ENCODE assay signal across 1 cellular context in the genomic region with DNA sequence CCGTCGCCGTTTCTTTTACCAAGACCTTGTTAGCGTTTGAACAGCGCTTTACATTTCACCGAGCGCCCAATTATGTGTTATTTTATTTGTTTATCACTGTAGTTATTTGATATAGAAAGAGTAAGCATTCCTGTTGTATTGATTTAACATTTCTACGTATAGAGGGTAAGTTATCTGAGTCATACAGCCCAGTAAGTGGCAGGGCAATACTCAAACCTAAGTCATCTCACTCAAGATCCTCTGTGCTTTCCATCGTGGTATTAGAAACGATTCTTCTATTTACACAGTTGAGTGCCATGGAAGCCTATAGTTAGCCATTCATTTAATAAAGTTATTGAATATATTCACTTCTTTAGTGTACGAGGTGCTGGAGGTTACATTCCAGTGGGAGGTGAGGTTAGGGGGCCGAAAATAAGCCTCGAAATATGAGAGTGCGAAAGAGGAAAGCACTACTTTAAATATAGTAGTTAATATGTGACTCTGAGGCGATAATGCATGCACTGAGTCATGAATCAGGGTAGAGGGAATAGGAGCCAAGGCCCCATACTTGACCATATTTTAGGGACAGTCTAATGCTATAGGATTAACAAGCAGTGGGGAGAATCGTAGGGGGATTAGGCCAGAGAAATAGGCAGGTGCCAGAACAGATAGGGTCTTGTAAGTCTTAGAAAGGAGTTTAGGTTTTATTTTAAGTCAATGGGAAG.
TF ChIP-seq lines count a peak whose summit lies in the region.

No MANE protein-coding gene starts in this region.

TF ChIP-seq in liver, 16 proteins besides CTCF, POLR2A, EP300 and RAD21 (continued from another document):
- TF ChIP-seq, protein P1, sequence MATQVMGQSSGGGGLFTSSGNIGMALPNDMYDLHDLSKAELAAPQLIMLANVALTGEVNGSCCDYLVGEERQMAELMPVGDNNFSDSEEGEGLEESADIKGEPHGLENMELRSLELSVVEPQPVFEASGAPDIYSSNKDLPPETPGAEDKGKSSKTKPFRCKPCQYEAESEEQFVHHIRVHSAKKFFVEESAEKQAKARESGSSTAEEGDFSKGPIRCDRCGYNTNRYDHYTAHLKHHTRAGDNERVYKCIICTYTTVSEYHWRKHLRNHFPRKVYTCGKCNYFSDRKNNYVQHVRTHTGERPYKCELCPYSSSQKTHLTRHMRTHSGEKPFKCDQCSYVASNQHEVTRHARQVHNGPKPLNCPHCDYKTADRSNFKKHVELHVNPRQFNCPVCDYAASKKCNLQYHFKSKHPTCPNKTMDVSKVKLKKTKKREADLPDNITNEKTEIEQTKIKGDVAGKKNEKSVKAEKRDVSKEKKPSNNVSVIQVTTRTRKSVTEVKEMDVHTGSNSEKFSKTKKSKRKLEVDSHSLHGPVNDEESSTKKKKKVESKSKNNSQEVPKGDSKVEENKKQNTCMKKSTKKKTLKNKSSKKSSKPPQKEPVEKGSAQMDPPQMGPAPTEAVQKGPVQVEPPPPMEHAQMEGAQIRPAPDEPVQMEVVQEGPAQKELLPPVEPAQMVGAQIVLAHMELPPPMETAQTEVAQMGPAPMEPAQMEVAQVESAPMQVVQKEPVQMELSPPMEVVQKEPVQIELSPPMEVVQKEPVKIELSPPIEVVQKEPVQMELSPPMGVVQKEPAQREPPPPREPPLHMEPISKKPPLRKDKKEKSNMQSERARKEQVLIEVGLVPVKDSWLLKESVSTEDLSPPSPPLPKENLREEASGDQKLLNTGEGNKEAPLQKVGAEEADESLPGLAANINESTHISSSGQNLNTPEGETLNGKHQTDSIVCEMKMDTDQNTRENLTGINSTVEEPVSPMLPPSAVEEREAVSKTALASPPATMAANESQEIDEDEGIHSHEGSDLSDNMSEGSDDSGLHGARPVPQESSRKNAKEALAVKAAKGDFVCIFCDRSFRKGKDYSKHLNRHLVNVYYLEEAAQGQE (IDR thresholded peaks at IDR 0.05), result no peak
- no peak for TF ChIP-seq RXRA (IDR thresholded peaks at IDR 0.05)
